In genomic region chr11:11105361-11105760, GRCh38 we compare ENCODE assay signal across 16 cellular contexts.
DNase-seq lines count a peak whose midpoint lies in the region; ATAC-seq and TF ChIP-seq lines count a peak whose summit lies in the region.
"Had no signal": no experiment of that assay in that cellular context is flagged by ENCODE, and none has a peak within 500 bp of the region (broad histone marks: within the 10 kb centered on the region; RNA-seq: fewer than 3 reads in every experiment).

No MANE protein-coding gene starts in this region.

- H3K79me2 ChIP-seq in GM23338 (replicated peaks; ENCODE audit: insufficient read depth) (no peaks in the 10 kb centered on the region), neural progenitor cell (ENCODE audit: low read depth) (no peaks in the 10 kb centered on the region)

- H3K4me1 ChIP-seq in GM23338 (ENCODE audit: insufficient read depth) (no peaks in the 10 kb centered on the region), Panc1 (ENCODE audit: control insufficient read depth, insufficient read depth, low read length) (no peaks in the 10 kb centered on the region), neural progenitor cell (no peaks in the 10 kb centered on the region)
- H3K4me1 ChIP-seq: BLaER1, Caco-2 had no signal

- H3K36me3 Mint-ChIP-seq in GM23338 (ENCODE audit: low read depth) (no peaks in the 10 kb centered on the region), neural progenitor cell (no peaks in the 10 kb centered on the region)
- H3K36me3 Mint-ChIP-seq: CD8-positive, alpha-beta memory T cell had no signal

- H3K9me3 Mint-ChIP-seq in GM23338 (no peaks in the 10 kb centered on the region), neural progenitor cell (no peaks in the 10 kb centered on the region)

- H3K4me2 ChIP-seq in GM23338 (no peak overlapping the region), neural progenitor cell (no peak overlapping the region)
- H3K4me2 ChIP-seq: BLaER1 had no signal

- TF ChIP-seq CTCF in GM23338 (conservative IDR thresholded peaks at IDR 0.05; ENCODE audit: low read depth in 2 of 2) (no peak), Panc1 (IDR thresholded peaks at IDR 0.05) (no peak), neural progenitor cell (IDR thresholded peaks at IDR 0.05) (no peak)

- H3K9me2 ChIP-seq in GM23338 (ENCODE audit: insufficient read depth): no peaks in the 10 kb centered on the region; the same call in 1 of the 2 replicates

- DNase-seq in DMS53 (lab: John Stamatoyannopoulos, UW): peak; percentile 18
- DNase-seq in DMS53 treated with DMSO at 0.1 percent for 48 hours (lab: John Stamatoyannopoulos, UW; ENCODE audit: unreplicated experiment): no peak
- DNase-seq in GM23338 (ENCODE audit: low spot score): peak; percentile 25
- DNase-seq in Panc1 (ENCODE audit: low read depth, low spot score): no peak
- DNase-seq in neural progenitor cell (ENCODE audit: low spot score): peak; percentile 7
- DNase-seq in iPS-NIHi11 (ENCODE audit: low spot score): no peak
- no peak for DNase-seq in Kasumi-1 (lab: John Stamatoyannopoulos, UW)
- DNase-seq: 8988T; AML-193; Caco-2; CD8-positive, alpha-beta memory T cell; GF-D8; GM23248; H7 had no signal

- in situ Hi-C loops in Panc1 (cut with HindIII; ENCODE audit: low pct_unique_long_range_greater_than_20kb, low sequenced_read_pairs): no loop called here

- no peak overlapping the region for H3K9ac ChIP-seq in neural progenitor cell
- H3K9ac ChIP-seq: BLaER1, GM23248 had no signal

- POLR2A ChIA-PET in Panc1 (lab: Charles Lee): no interaction called here

- ATAC-seq in GM23338 (no peak), Panc1 (peak; percentile 60; the same call in 1 of the 2 replicates)

- no peak overlapping the region for H3K27ac Mint-ChIP-seq in GM23338
- no peak overlapping the region for H3K27ac Mint-ChIP-seq in neural progenitor cell
- H3K27ac Mint-ChIP-seq: CD8-positive, alpha-beta memory T cell had no signal

- H3K4me3 ChIP-seq in GM23338 (no peak overlapping the region), Panc1 (ENCODE audit: low read depth in 2 of 2, low read length in 2 of 2) (no peak overlapping the region), neural progenitor cell (no peak overlapping the region)
- H3K4me3 ChIP-seq: BLaER1, GM23248 had no signal

- no peaks in the 10 kb centered on the region for H3K27me3 Mint-ChIP-seq in GM23338 (ENCODE audit: insufficient read depth, low read depth, poor library complexity)
- no peaks in the 10 kb centered on the region for H3K27me3 Mint-ChIP-seq in neural progenitor cell (ENCODE audit: insufficient read depth, low read depth)

- H3K27ac ChIP-seq in GM23338 (ENCODE audit: low read depth) (no peak overlapping the region), Panc1 (ENCODE audit: low read length) (no peak overlapping the region), neural progenitor cell (no peak overlapping the region)
- H3K27ac ChIP-seq: BLaER1, GM23248, HL-60 had no signal

- H2AFZ ChIP-seq in GM23338: no peak overlapping the region
- H2AFZ ChIP-seq in neural progenitor cell (replicated peaks): no peak overlapping the region
- H2AFZ ChIP-seq: GM23248 had no signal

- no TSS peak for BruUV-seq in Panc1 (replicated peaks; lab: Mats Ljungman, UMichigan)

- H3F3A ChIP-seq in GM23338 (replicated peaks; ENCODE audit: low read depth): no peaks in the 10 kb centered on the region
- H3F3A ChIP-seq in neural progenitor cell (ENCODE audit: low read depth): no peaks in the 10 kb centered on the region

- H4K20me1 ChIP-seq in GM23338 (replicated peaks; ENCODE audit: insufficient read depth) (no peaks in the 10 kb centered on the region), neural progenitor cell (ENCODE audit: low read depth) (no peaks in the 10 kb centered on the region)
- H4K20me1 ChIP-seq: BLaER1 had no signal

- CTCF ChIA-PET in Panc1 (lab: Charles Lee): interaction anchor here (0.6 kb wide), 1 partner anchor 146 kb away, joined by 4 read pairs; no protein-coding TSS in a partner anchor

- H3K9me3 ChIP-seq in Panc1 (ENCODE audit: control insufficient read depth, insufficient read depth, low read depth, low read length) (no peaks in the 10 kb centered on the region), neural progenitor cell (ENCODE audit: low read depth) (no peaks in the 10 kb centered on the region)
- H3K9me3 ChIP-seq: BLaER1, Caco-2 had no signal

- no peaks in the 10 kb centered on the region for H3K27me3 ChIP-seq in GM23338 (ENCODE audit: insufficient read depth)
- H3K27me3 ChIP-seq in Panc1 (ENCODE audit: control insufficient read depth, insufficient read depth, low read length): peaks cover 18% of the 10 kb centered on the region; the same call in 1 of the 2 replicates
- no peaks in the 10 kb centered on the region for H3K27me3 ChIP-seq in neural progenitor cell
- H3K27me3 ChIP-seq: BLaER1 had no signal

- H3K4me3 Mint-ChIP-seq in GM23338 (no peak overlapping the region), neural progenitor cell (no peak overlapping the region)
- H3K4me3 Mint-ChIP-seq: CD8-positive, alpha-beta memory T cell had no signal

- intact Hi-C loops in Panc1 (cut with micrococcal nuclease; ENCODE audit: unreplicated experiment): no loop called here

- peaks cover 4% of the 10 kb centered on the region; the same call in 1 of the 3 replicates for H3K4me1 Mint-ChIP-seq in GM23338
- H3K4me1 Mint-ChIP-seq in neural progenitor cell: peaks cover 23% of the 10 kb centered on the region
- H3K4me1 Mint-ChIP-seq: CD8-positive, alpha-beta memory T cell had no signal

- H3K36me3 ChIP-seq in GM23338 (ENCODE audit: insufficient read depth): no peaks in the 10 kb centered on the region
- no peaks in the 10 kb centered on the region for H3K36me3 ChIP-seq in Panc1 (ENCODE audit: control insufficient read depth, insufficient read depth, low read length)
- no peaks in the 10 kb centered on the region for H3K36me3 ChIP-seq in neural progenitor cell
- H3K36me3 ChIP-seq: BLaER1 had no signal

TF ChIP-seq in GM23338, 12 proteins besides CTCF, POLR2A, EP300 and RAD21 (continues in another document):
- TF ChIP-seq EZH2phosphoT487 (IDR thresholded peaks at IDR 0.05; ENCODE audit: unreplicated experiment) (no peak), POLR2AphosphoS5 (IDR thresholded peaks at IDR 0.05; ENCODE audit: low read depth) (no peak), ZNF462 (CRISPR knock-in tag; IDR thresholded peaks at IDR 0.05) (no peak), NANOG (IDR thresholded peaks at IDR 0.05; ENCODE audit: borderline replicate concordance) (no peak)

Comparison
In these comparisons a context has a peak if more than half of its experiments do, and no peak if none do; other contexts are left out.
1. DNase-seq: peak in DMS53 (single experiment), GM23338 (single experiment) and neural progenitor cell (single experiment); none in DMS53 treated with DMSO at 0.1 percent for 48 hours (single experiment), Panc1 (single experiment), iPS-NIHi11 (single experiment) and Kasumi-1 (0 of 2).